22 cellular contexts compared by ENCODE assay signal in the genomic region with DNA sequence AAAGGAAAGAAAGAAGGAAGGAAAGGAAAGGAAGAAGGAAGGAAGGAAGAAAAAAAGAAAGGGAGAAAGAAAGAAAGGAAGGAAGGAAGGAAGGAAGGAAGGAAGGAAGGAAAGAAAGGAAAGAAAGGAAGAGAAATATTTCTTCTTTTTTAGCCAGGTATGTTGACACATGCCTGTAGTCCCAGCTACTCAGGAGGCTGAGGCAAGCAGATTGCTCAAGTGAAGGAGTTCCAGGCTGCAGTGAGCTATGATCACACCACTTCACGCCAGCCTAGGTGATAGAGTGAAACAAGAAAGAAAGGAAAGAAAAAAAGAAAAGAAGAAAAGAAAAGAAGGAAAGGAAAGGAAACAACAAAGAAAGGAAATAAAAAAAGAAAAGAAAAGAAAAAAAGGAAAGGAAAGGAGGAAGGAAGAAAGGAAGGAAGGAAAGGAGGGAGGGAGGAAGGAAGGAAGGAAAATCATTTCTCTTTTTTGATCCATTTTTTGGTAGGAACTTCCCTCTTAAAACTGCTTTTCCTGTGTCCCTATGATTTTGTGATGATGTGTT. TPM values are rescaled to one million over a fixed set of nuclear protein-coding genes. Genes with fewer than 3 reads are reported as not detected.
A peak's percentile ranks its signal among the peaks of the same experiment; 100 is the strongest.
DNase-seq lines count a peak whose midpoint lies in the region; ATAC-seq and TF ChIP-seq lines count a peak whose summit lies in the region.
"Had no signal": no experiment of that assay in that cellular context is flagged by ENCODE, and none has a peak within 500 bp of the region (broad histone marks: within the 10 kb centered on the region; RNA-seq: fewer than 3 reads in every experiment).

No MANE protein-coding gene starts in this region.

- peak overlapping the region; percentile 16; the same call in 1 of the 2 replicates for H2AFZ ChIP-seq in GM23338

- no peaks in the 10 kb centered on the region for H3F3A ChIP-seq in GM23338 (replicated peaks; ENCODE audit: low read depth)

- peaks cover 3% of the 10 kb centered on the region for H3K27me3 Mint-ChIP-seq in activated naive CD4-positive, alpha-beta T cell treated with anti-CD3 and anti-CD28 coated beads, Interleukin-2, amount 50 U/mL, for 24 hours
- no peaks in the 10 kb centered on the region for H3K27me3 Mint-ChIP-seq in GM23338 (ENCODE audit: insufficient read depth, low read depth, poor library complexity)

- H3K9me3 ChIP-seq in HEK293 (ENCODE audit: control insufficient read depth, insufficient read depth, low read depth, low read length) = no peaks in the 10 kb centered on the region
- peaks cover 2% of the 10 kb centered on the region for H3K9me3 ChIP-seq in A673 (ENCODE audit: low read depth, low read length, poor library complexity, severe bottlenecking)
- H3K9me3 ChIP-seq: Caco-2 had no signal

- no peak overlapping the region for H3K4me2 ChIP-seq in GM23338
- H3K4me2 ChIP-seq: A549; BLaER1 treated with 17β-estradiol and CSF1 and Interleukin-3, amounts not matched to agents 10 nM and 100 nM had no signal

- no peak for ATAC-seq in activated naive CD4-positive, alpha-beta T cell treated with anti-CD3 and anti-CD28 coated beads, Interleukin-2, amount 50 U/mL, for 72 hours
- ATAC-seq in GM23338 = no peak
- ATAC-seq: A549; CD8-positive, alpha-beta T cell; GM12878 had no signal

- H3K27me3 ChIP-seq in GM23338 (ENCODE audit: insufficient read depth) = no peaks in the 10 kb centered on the region
- H3K27me3 ChIP-seq in A673 (replicated peaks; ENCODE audit: insufficient read depth, low read depth, low read length, poor library complexity) = no peaks in the 10 kb centered on the region
- H3K27me3 ChIP-seq: BLaER1 treated with 17β-estradiol and CSF1 and Interleukin-3, amounts not matched to agents 10 nM and 100 nM had no signal

- CTCF ChIA-PET in HEK293 (lab: Yijun Ruan, JAX) (no interaction called here), A673 (lab: Charles Lee) (no interaction called here)

- no peak overlapping the region for H3K27ac ChIP-seq in GM23338 (ENCODE audit: low read depth)
- no peak overlapping the region for H3K27ac ChIP-seq in HEK293 (ENCODE audit: extremely low read depth, low read depth, low read length)
- no peak overlapping the region for H3K27ac ChIP-seq in A673 (ENCODE audit: low read depth, low read length, poor library complexity, severe bottlenecking)
- H3K27ac ChIP-seq: 22Rv1; A549; BLaER1 treated with 17β-estradiol and CSF1 and Interleukin-3, amounts not matched to agents 10 nM and 100 nM; C4-2B had no signal

- H3K36me3 ChIP-seq in GM23338 (ENCODE audit: insufficient read depth) = no peaks in the 10 kb centered on the region
- H3K36me3 ChIP-seq in HEK293 (ENCODE audit: control insufficient read depth in 2 of 2, insufficient read depth in 1 of 2, low read length in 2 of 2) = no peaks in the 10 kb centered on the region
- no peaks in the 10 kb centered on the region for H3K36me3 ChIP-seq in A673 (ENCODE audit: insufficient read depth, low read length, poor library complexity, severe bottlenecking)
- H3K36me3 ChIP-seq: BLaER1 treated with 17β-estradiol and CSF1 and Interleukin-3, amounts not matched to agents 10 nM and 100 nM had no signal

- no peaks in the 10 kb centered on the region for H3K9me3 Mint-ChIP-seq in activated naive CD4-positive, alpha-beta T cell treated with anti-CD3 and anti-CD28 coated beads, Interleukin-2, amount 50 U/mL, for 24 hours
- H3K9me3 Mint-ChIP-seq in activated naive CD4-positive, alpha-beta T cell treated with anti-CD3 and anti-CD28 coated beads, Interleukin-2, amount 50 U/mL, for 72 hours = no peaks in the 10 kb centered on the region
- peaks cover 2% of the 10 kb centered on the region; the same call in 1 of the 3 replicates for H3K9me3 Mint-ChIP-seq in GM23338
- H3K9me3 Mint-ChIP-seq: CD8-positive, alpha-beta T cell had no signal

- H3K4me3 Mint-ChIP-seq in activated naive CD4-positive, alpha-beta T cell treated with anti-CD3 and anti-CD28 coated beads, Interleukin-2, amount 50 U/mL, for 24 hours = no peak overlapping the region
- no peak overlapping the region for H3K4me3 Mint-ChIP-seq in GM23338
- H3K4me3 Mint-ChIP-seq: B cell; CD4-positive, alpha-beta T cell; CD8-positive, alpha-beta T cell had no signal

- H3K4me3 ChIP-seq in GM23338 = no peak overlapping the region
- no peak overlapping the region for H3K4me3 ChIP-seq in HEK293 (ENCODE audit: low read depth, low read length)
- no peak overlapping the region for H3K4me3 ChIP-seq in epithelial cell of esophagus (ENCODE audit: low read length)
- no peak overlapping the region for H3K4me3 ChIP-seq in A673 (ENCODE audit: low read depth, low read length, poor library complexity, severe bottlenecking)
- H3K4me3 ChIP-seq: A549; BLaER1 treated with 17β-estradiol and CSF1 and Interleukin-3, amounts not matched to agents 10 nM and 100 nM; GM12878 had no signal

- no peaks in the 10 kb centered on the region for H3K79me2 ChIP-seq in GM23338 (replicated peaks; ENCODE audit: insufficient read depth)

- H3K4me1 Mint-ChIP-seq in activated naive CD4-positive, alpha-beta T cell treated with anti-CD3 and anti-CD28 coated beads, Interleukin-2, amount 50 U/mL, for 24 hours = peaks cover 4% of the 10 kb centered on the region
- peaks cover 11% of the 10 kb centered on the region for H3K4me1 Mint-ChIP-seq in GM23338
- H3K4me1 Mint-ChIP-seq: B cell had no signal

- H3K27ac Mint-ChIP-seq in activated naive CD4-positive, alpha-beta T cell treated with anti-CD3 and anti-CD28 coated beads, Interleukin-2, amount 50 U/mL, for 24 hours = peak overlapping the region; percentile 69
- no peak overlapping the region for H3K27ac Mint-ChIP-seq in activated naive CD4-positive, alpha-beta T cell treated with anti-CD3 and anti-CD28 coated beads, Interleukin-2, amount 50 U/mL, for 72 hours
- H3K27ac Mint-ChIP-seq in GM23338 = no peak overlapping the region
- H3K27ac Mint-ChIP-seq: B cell; CD4-positive, alpha-beta T cell; CD8-positive, alpha-beta T cell had no signal

- intact Hi-C loops in A673 (cut with micrococcal nuclease; ENCODE audit: unreplicated experiment) = no loop called here

- TF ChIP-seq CTCF in GM23338 (conservative IDR thresholded peaks at IDR 0.05; ENCODE audit: low read depth in 2 of 2) (no peak), HEK293 (tag by site-specific recombination; IDR thresholded peaks at IDR 0.05) (no peak), epithelial cell of esophagus (IDR thresholded peaks at IDR 0.05; ENCODE audit: insufficient read depth, low read depth, low read length, missing control alignments) (no peak), GM10266 (IDR thresholded peaks at IDR 0.05; ENCODE audit: control insufficient read depth, insufficient read depth, low read depth, missing control alignments) (no peak), A673 (conservative IDR thresholded peaks at IDR 0.05; ENCODE audit: low read depth, low read length) (no peak)

- POLR2A ChIA-PET in HEK293 (lab: Yijun Ruan, JAX) = no interaction called here
- POLR2A ChIA-PET in A673 (lab: Charles Lee; ENCODE audit: low non-redundant PET) = no interaction called here

- peaks cover 5% of the 10 kb centered on the region; the same call in 1 of the 2 replicates for H3K9me2 ChIP-seq in GM23338 (ENCODE audit: insufficient read depth)

- H4K20me1 ChIP-seq in GM23338 (replicated peaks; ENCODE audit: insufficient read depth) = no peaks in the 10 kb centered on the region
- H4K20me1 ChIP-seq: BLaER1 treated with 17β-estradiol and CSF1 and Interleukin-3, amounts not matched to agents 10 nM and 100 nM had no signal

- no peak for DNase-seq in activated naive CD4-positive, alpha-beta T cell treated with anti-CD3 and anti-CD28 coated beads, Interleukin-2, amount 50 U/mL, for 72 hours (ENCODE audit: low spot score in 2 of 2)
- no peak for DNase-seq in GM23338 (ENCODE audit: low spot score)
- DNase-seq in epithelial cell of esophagus (ENCODE audit: low read depth) = peak; percentile 21
- DNase-seq in GM10266 (ENCODE audit: extremely low spot score) = no peak
- no peak for DNase-seq in A673 (ENCODE audit: low spot score)
- no peak for DNase-seq in AG08396 (ENCODE audit: low spot score)
- DNase-seq: ACHN; AML-193; Caco-2; Calu3; CD4-positive, alpha-beta T cell; CD8-positive, alpha-beta T cell; DMS79 treated with DMSO at 0.1 percent for 48 hours; GF-D8 had no signal

- H3K4me1 ChIP-seq in GM23338 (ENCODE audit: insufficient read depth) (peaks cover 12% of the 10 kb centered on the region), HEK293 (ENCODE audit: control insufficient read depth, insufficient read depth, low read length) (no peaks in the 10 kb centered on the region), A673 (ENCODE audit: insufficient read depth, low read length, poor library complexity, severe bottlenecking) (no peaks in the 10 kb centered on the region)
- H3K4me1 ChIP-seq: A549, Caco-2 had no signal

- H3K36me3 Mint-ChIP-seq in activated naive CD4-positive, alpha-beta T cell treated with anti-CD3 and anti-CD28 coated beads, Interleukin-2, amount 50 U/mL, for 24 hours = no peaks in the 10 kb centered on the region
- no peaks in the 10 kb centered on the region for H3K36me3 Mint-ChIP-seq in activated naive CD4-positive, alpha-beta T cell treated with anti-CD3 and anti-CD28 coated beads, Interleukin-2, amount 50 U/mL, for 72 hours
- no peaks in the 10 kb centered on the region for H3K36me3 Mint-ChIP-seq in GM23338 (ENCODE audit: low read depth)
- H3K36me3 Mint-ChIP-seq: CD8-positive, alpha-beta T cell had no signal

- BruUV-seq in A673 (replicated peaks; lab: Mats Ljungman, UMichigan) = no TSS peak

TF ChIP-seq in HEK293, 187 proteins besides CTCF, POLR2A, EP300 and RAD21 (continues in another document):
- TF ChIP-seq ZNF391 (tag by site-specific recombination; IDR thresholded peaks at IDR 0.05; ENCODE audit: borderline replicate concordance, low read depth) = no peak
- TF ChIP-seq KLF16 (tag by site-specific recombination; IDR thresholded peaks at IDR 0.05) = no peak
- TF ChIP-seq ZNF433 (tag by site-specific recombination; IDR thresholded peaks at IDR 0.05; ENCODE audit: low read depth) = no peak
- no peak for TF ChIP-seq ZNF426 (tag by site-specific recombination; IDR thresholded peaks at IDR 0.05)
- no peak for TF ChIP-seq KLF1 (tag by site-specific recombination; IDR thresholded peaks at IDR 0.05)
- TF ChIP-seq PRDM1 (tag by site-specific recombination; IDR thresholded peaks at IDR 0.05) = peak; percentile 95
- TF ChIP-seq HOXD13 (CRISPR knock-in tag; IDR thresholded peaks at IDR 0.05; ENCODE audit: borderline replicate concordance) = no peak
- TF ChIP-seq ZBTB17 (tag by site-specific recombination; IDR thresholded peaks at IDR 0.05) = 0 out of 2 replicates have a peak, but pooled peaks have one; percentile 29

RNA-seq across cellular contexts. Expression of gene ZMYM1, which starts 5.8 kb away (rescaled TPM):
- 1 to 10 TPM; 3.1 to 6.0 TPM for total RNA-seq in activated naive CD4-positive, alpha-beta T cell treated with anti-CD3 and anti-CD28 coated beads, Interleukin-2, amount 50 U/mL, for 72 hours
- total RNA-seq in GM23338 (2014; rRNA removed; shearing (Covaris generic)) = 51.0 and 51.9 TPM in 2 replicates
- polyA plus RNA-seq in GM23338 (2016; fragmentation: Nextera tagmentation; extraction: Ambion mirVana) = 25.8 and 37.4 TPM in 2 replicates
- 32.2 and 36.1 TPM in 2 replicates for total RNA-seq in A673 (2021)

RNA-seq across cellular contexts. Expression of gene ZMYM6, which starts 41.6 kb away (rescaled TPM):
- 10 to 100 TPM; 15.0 to 20.9 TPM for total RNA-seq in activated naive CD4-positive, alpha-beta T cell treated with anti-CD3 and anti-CD28 coated beads, Interleukin-2, amount 50 U/mL, for 72 hours
- total RNA-seq in GM23338 (2014; rRNA removed; shearing (Covaris generic)) = 12.4 and 16.8 TPM in 2 replicates
- 5.8 and 7.0 TPM in 2 replicates for polyA plus RNA-seq in GM23338 (2016; fragmentation: Nextera tagmentation; extraction: Ambion mirVana)
- total RNA-seq in A673 (2021) = 18.9 and 19.3 TPM in 2 replicates
